1 cellular context compared by ENCODE assay signal in genomic region chr11:117095301-117096139, GRCh38.
TF ChIP-seq lines count a peak whose summit lies in the region.

No MANE protein-coding gene starts in this region.

TF ChIP-seq in K562, 482 proteins besides CTCF, POLR2A, EP300 and RAD21 (continued from another document and continues in another):
- TF ChIP-seq RBM15 (IDR thresholded peaks at IDR 0.05; ENCODE audit: insufficient read depth, low read length) (no peak), FOXP4 (CRISPR knock-in tag; IDR thresholded peaks at IDR 0.05; ENCODE audit: borderline replicate concordance) (no peak), TAF1 (IDR thresholded peaks at IDR 0.05; ENCODE audit: control insufficient read depth, extremely low read depth, insufficient read depth, low read length, severe bottlenecking) (no peak), BDP1 (IDR thresholded peaks at IDR 0.05; ENCODE audit: insufficient read depth, insufficient read length) (no peak), ZNF57 (CRISPR knock-in tag; IDR thresholded peaks at IDR 0.05) (no peak), EWSR1 (IDR thresholded peaks at IDR 0.05; ENCODE audit: borderline replicate concordance, low read depth, partially characterized antibody) (no peak), NFIX (CRISPR knock-in tag; IDR thresholded peaks at IDR 0.05; ENCODE audit: low read depth) (no peak), CCNT2 (IDR thresholded peaks at IDR 0.05; ENCODE audit: borderline replicate concordance, extremely low read depth, insufficient read length, low read depth, low read length) (no peak), JUNB (CRISPR knock-in tag; conservative IDR thresholded peaks at IDR 0.05) (no peak), ZFPM2 (CRISPR knock-in tag; IDR thresholded peaks at IDR 0.05) (no peak), NCOA4 (IDR thresholded peaks at IDR 0.05; ENCODE audit: partially characterized antibody) (no peak), RBM14 (IDR thresholded peaks at IDR 0.05; ENCODE audit: borderline replicate concordance, insufficient read depth, low read depth, low read length) (no peak), PHB (CRISPR knock-in tag; IDR thresholded peaks at IDR 0.05) (no peak), ZNF212 (CRISPR knock-in tag; IDR thresholded peaks at IDR 0.05) (no peak), ZKSCAN8 (CRISPR knock-in tag; IDR thresholded peaks at IDR 0.05) (no peak), TOE1 (IDR thresholded peaks at IDR 0.05; ENCODE audit: borderline replicate concordance) (no peak), TOE1 (CRISPR knock-in tag; IDR thresholded peaks at IDR 0.05; ENCODE audit: borderline replicate concordance, low read depth) (no peak), HOXB6 (CRISPR knock-in tag; IDR thresholded peaks at IDR 0.05; ENCODE audit: borderline replicate concordance) (no peak), ZNF407 (IDR thresholded peaks at IDR 0.05; ENCODE audit: low read depth) (no peak), TAF9B (IDR thresholded peaks at IDR 0.05; ENCODE audit: partially characterized antibody) (no peak), NFXL1 (CRISPR knock-in tag; IDR thresholded peaks at IDR 0.05) (no peak), ZNF766 (CRISPR knock-in tag; conservative IDR thresholded peaks at IDR 0.05) (no peak), ZNF584 (CRISPR knock-in tag; IDR thresholded peaks at IDR 0.05; ENCODE audit: low read depth) (no peak), NCOA1 (IDR thresholded peaks at IDR 0.05; ENCODE audit: low read depth) (peak; percentile 30; the same call in 1 of the 2 replicates), BMI1 (IDR thresholded peaks at IDR 0.05; ENCODE audit: low read length) (no peak), ZNF707 (CRISPR knock-in tag; conservative IDR thresholded peaks at IDR 0.05) (no peak), NFATC3 (IDR thresholded peaks at IDR 0.05) (no peak), AFF4 (CRISPR knock-in tag; IDR thresholded peaks at IDR 0.05) (no peak), HMBOX1 (IDR thresholded peaks at IDR 0.05) (peak; percentile 70), LCOR (CRISPR knock-in tag; IDR thresholded peaks at IDR 0.05) (no peak), ZNF77 (CRISPR knock-in tag; IDR thresholded peaks at IDR 0.05) (no peak), SNRNP70 (optimal IDR thresholded peaks at IDR 0.05; ENCODE audit: low read depth, low read length) (no peak), RUNX1 (IDR thresholded peaks at IDR 0.05; ENCODE audit: low read depth) (no peak), WHSC1 (IDR thresholded peaks at IDR 0.05; ENCODE audit: low read length) (no peak), SMARCC2 (IDR thresholded peaks at IDR 0.05; ENCODE audit: low read depth) (0 out of 2 replicates have a peak, but pooled peaks have one; percentile 3), PYGO2 (tag; IDR thresholded peaks at IDR 0.05) (no peak), ESRRB (CRISPR knock-in tag; IDR thresholded peaks at IDR 0.05; ENCODE audit: borderline replicate concordance) (no peak), PTRF (tag; IDR thresholded peaks at IDR 0.05) (no peak), MTA1 (IDR thresholded peaks at IDR 0.05; ENCODE audit: borderline replicate concordance) (no peak), POU5F1 (IDR thresholded peaks at IDR 0.05; ENCODE audit: borderline replicate concordance, low read depth, low read length, partially characterized antibody) (no peak), MECOM (CRISPR knock-in tag; IDR thresholded peaks at IDR 0.05) (no peak), NR1H2 (CRISPR knock-in tag; IDR thresholded peaks at IDR 0.05) (no peak), CREB1 (IDR thresholded peaks at IDR 0.05) (no peak), CREB1 (CRISPR knock-in tag; IDR thresholded peaks at IDR 0.05) (no peak), STAT5B (CRISPR knock-in tag; IDR thresholded peaks at IDR 0.05) (no peak), ZNF324 (CRISPR knock-in tag; IDR thresholded peaks at IDR 0.05) (no peak), MBD2 (IDR thresholded peaks at IDR 0.05; ENCODE audit: borderline replicate concordance, low read depth) (no peak), HMGXB4 (CRISPR knock-in tag; IDR thresholded peaks at IDR 0.05) (no peak), KLF10 (CRISPR knock-in tag; IDR thresholded peaks at IDR 0.05) (no peak)
- TF ChIP-seq, protein P1, sequence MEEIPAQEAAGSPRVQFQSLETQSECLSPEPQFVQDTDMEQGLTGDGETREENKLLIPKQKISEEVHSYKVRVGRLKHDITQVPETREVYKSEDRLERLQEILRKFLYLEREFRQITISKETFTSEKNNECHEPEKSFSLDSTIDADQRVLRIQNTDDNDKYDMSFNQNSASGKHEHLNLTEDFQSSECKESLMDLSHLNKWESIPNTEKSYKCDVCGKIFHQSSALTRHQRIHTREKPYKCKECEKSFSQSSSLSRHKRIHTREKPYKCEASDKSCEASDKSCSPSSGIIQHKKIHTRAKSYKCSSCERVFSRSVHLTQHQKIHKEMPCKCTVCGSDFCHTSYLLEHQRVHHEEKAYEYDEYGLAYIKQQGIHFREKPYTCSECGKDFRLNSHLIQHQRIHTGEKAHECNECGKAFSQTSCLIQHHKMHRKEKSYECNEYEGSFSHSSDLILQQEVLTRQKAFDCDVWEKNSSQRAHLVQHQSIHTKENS (CRISPR knock-in tag; IDR thresholded peaks at IDR 0.05): no peak
- TF ChIP-seq, protein P2, sequence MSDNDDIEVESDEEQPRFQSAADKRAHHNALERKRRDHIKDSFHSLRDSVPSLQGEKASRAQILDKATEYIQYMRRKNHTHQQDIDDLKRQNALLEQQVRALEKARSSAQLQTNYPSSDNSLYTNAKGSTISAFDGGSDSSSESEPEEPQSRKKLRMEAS (CRISPR knock-in tag; IDR thresholded peaks at IDR 0.05): no peak
- TF ChIP-seq, protein P3, sequence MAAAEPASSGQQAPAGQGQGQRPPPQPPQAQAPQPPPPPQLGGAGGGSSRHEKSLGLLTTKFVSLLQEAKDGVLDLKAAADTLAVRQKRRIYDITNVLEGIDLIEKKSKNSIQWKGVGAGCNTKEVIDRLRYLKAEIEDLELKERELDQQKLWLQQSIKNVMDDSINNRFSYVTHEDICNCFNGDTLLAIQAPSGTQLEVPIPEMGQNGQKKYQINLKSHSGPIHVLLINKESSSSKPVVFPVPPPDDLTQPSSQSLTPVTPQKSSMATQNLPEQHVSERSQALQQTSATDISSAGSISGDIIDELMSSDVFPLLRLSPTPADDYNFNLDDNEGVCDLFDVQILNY (CRISPR knock-in tag; IDR thresholded peaks at IDR 0.05): no peak
